15 cellular contexts compared by ENCODE assay signal in genomic region chr4:141658316-141658715, GRCh38. TPM values are rescaled to one million over a fixed set of nuclear protein-coding genes. Genes with fewer than 3 reads are reported as not detected.
DNase-seq lines count a peak whose midpoint lies in the region; ATAC-seq lines count a peak whose summit lies in the region.
"Had no signal": no experiment of that assay in that cellular context is flagged by ENCODE, and none has a peak within 500 bp of the region (broad histone marks: within the 10 kb centered on the region; RNA-seq: fewer than 3 reads in every experiment).

No MANE protein-coding gene starts in this region.

- H3K27me3 Mint-ChIP-seq in activated CD8-positive, alpha-beta memory T cell treated with anti-CD3 and anti-CD28 coated beads, Interleukin-2, amount 10 ng/mL, durations not matched to agents 7 days and 5 days, result no peaks in the 10 kb centered on the region
- H3K27me3 Mint-ChIP-seq: CD8-positive, alpha-beta memory T cell had no signal

- H3K36me3 Mint-ChIP-seq in activated CD8-positive, alpha-beta memory T cell treated with anti-CD3 and anti-CD28 coated beads, Interleukin-2, amount 10 ng/mL, durations not matched to agents 7 days and 5 days, result no peaks in the 10 kb centered on the region

- no peak overlapping the region for H3K4me3 Mint-ChIP-seq in activated CD8-positive, alpha-beta memory T cell treated with anti-CD3 and anti-CD28 coated beads, Interleukin-2, amount 10 ng/mL, durations not matched to agents 7 days and 5 days

- no peak for DNase-seq in activated CD8-positive, alpha-beta memory T cell treated with anti-CD3 and anti-CD28 coated beads, Interleukin-2, amount 10 ng/mL, durations not matched to agents 7 days and 5 days
- DNase-seq in activated CD8-positive, alpha-beta memory T cell treated with anti-CD3 and anti-CD28 coated beads, Interleukin-2, amount 50 U/mL, for 4 hours, result no peak
- DNase-seq in NCI-H226 (no peak), COR-L47 (lab: John Stamatoyannopoulos, UW) (no peak), occipital lobe (lab: John Stamatoyannopoulos, UW) (no peak)
- DNase-seq: amygdala; CD8-positive, alpha-beta memory T cell; GDM1; head of caudate nucleus; kidney glomerular epithelial cell; NCI-H2029 treated with DMSO at 0.1 percent for 48 hours; ovary had no signal

- peak; percentile 16 for ATAC-seq in activated CD8-positive, alpha-beta memory T cell treated with anti-CD3 and anti-CD28 coated beads, Interleukin-2, amount 10 ng/mL, durations not matched to agents 7 days and 5 days
- ATAC-seq in GM21786 (IDR thresholded peaks at IDR 0.05; ENCODE audit: unreplicated experiment) (peak; percentile 47), HG03378 (IDR thresholded peaks at IDR 0.05; ENCODE audit: unreplicated experiment) (peak; percentile 53), GM21381 (IDR thresholded peaks at IDR 0.05; ENCODE audit: unreplicated experiment) (no peak)

- H3K27ac Mint-ChIP-seq in activated CD8-positive, alpha-beta memory T cell treated with anti-CD3 and anti-CD28 coated beads, Interleukin-2, amount 10 ng/mL, durations not matched to agents 7 days and 5 days, result no peak overlapping the region

- CTCF ChIA-PET in activated CD8-positive, alpha-beta memory T cell treated with anti-CD3 and anti-CD28 coated beads, Interleukin-2, amount 10 ng/mL, durations not matched to agents 7 days and 5 days (lab: Charles Lee), result no interaction called here

- H3K4me1 Mint-ChIP-seq in activated CD8-positive, alpha-beta memory T cell treated with anti-CD3 and anti-CD28 coated beads, Interleukin-2, amount 10 ng/mL, durations not matched to agents 7 days and 5 days, result peaks cover 16% of the 10 kb centered on the region

- no peaks in the 10 kb centered on the region for H3K9me3 Mint-ChIP-seq in activated CD8-positive, alpha-beta memory T cell treated with anti-CD3 and anti-CD28 coated beads, Interleukin-2, amount 10 ng/mL, durations not matched to agents 7 days and 5 days (ENCODE audit: low read depth)
- H3K9me3 Mint-ChIP-seq: CD8-positive, alpha-beta memory T cell had no signal

RNA-seq across cellular contexts. Expression of gene IL15, which starts 21.9 kb away (rescaled TPM):
- 1 to 10 TPM; 3.4 to 4.0 TPM for total RNA-seq in activated CD8-positive, alpha-beta memory T cell treated with anti-CD3 and anti-CD28 coated beads, Interleukin-2, amount 10 ng/mL, durations not matched to agents 7 days and 5 days
- total RNA-seq in occipital lobe, result 0.31 TPM
